1 cellular context compared by ENCODE assay signal in the genomic region with DNA sequence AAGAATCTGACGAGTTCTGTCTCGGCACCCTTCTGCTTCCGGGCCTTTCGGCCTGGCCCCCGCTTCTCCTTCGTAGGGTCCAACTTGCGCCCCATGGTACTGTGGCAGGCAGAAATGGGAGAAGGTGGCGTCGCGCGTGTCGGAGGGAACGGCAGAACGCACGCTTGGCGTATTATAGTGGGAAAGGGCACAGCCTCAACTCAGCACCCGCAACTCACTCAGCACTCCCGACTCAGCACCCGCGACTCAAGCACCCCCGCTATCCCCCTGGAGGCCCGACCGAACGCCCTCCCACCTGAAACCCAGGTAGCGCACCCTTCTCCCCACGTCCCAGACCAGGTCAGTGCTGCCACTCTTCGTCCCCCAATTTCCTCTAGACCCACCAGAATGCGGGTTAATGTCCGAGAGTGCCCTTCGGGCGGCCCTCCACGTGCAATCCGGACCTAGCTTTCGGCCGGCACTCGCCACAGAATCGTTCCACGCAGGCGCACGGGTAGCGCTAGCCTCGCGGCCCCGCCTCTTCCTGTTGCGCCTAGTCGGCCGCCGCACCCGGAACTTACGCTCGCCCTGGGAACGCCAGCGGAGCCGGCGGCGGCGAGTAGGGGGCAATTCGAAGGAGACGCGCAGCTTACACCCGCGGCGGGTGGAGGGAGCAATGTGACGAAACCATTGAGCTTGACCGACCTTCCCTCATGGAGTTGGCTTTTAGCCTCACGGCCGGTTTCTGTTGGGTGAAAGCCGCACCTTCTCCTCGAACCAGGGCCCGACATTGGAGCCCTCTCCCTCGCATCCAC.
TF ChIP-seq lines count a peak whose summit lies in the region.

A gene (minus strand): TSS at position 468 of the 794 bp plus-strand sequence. CDS start 373 bp downstream, at position 95.

TF ChIP-seq in GM12878, 131 proteins besides CTCF, POLR2A, EP300 and RAD21 (continued from another document and continues in another):
- TF ChIP-seq, protein P1, sequence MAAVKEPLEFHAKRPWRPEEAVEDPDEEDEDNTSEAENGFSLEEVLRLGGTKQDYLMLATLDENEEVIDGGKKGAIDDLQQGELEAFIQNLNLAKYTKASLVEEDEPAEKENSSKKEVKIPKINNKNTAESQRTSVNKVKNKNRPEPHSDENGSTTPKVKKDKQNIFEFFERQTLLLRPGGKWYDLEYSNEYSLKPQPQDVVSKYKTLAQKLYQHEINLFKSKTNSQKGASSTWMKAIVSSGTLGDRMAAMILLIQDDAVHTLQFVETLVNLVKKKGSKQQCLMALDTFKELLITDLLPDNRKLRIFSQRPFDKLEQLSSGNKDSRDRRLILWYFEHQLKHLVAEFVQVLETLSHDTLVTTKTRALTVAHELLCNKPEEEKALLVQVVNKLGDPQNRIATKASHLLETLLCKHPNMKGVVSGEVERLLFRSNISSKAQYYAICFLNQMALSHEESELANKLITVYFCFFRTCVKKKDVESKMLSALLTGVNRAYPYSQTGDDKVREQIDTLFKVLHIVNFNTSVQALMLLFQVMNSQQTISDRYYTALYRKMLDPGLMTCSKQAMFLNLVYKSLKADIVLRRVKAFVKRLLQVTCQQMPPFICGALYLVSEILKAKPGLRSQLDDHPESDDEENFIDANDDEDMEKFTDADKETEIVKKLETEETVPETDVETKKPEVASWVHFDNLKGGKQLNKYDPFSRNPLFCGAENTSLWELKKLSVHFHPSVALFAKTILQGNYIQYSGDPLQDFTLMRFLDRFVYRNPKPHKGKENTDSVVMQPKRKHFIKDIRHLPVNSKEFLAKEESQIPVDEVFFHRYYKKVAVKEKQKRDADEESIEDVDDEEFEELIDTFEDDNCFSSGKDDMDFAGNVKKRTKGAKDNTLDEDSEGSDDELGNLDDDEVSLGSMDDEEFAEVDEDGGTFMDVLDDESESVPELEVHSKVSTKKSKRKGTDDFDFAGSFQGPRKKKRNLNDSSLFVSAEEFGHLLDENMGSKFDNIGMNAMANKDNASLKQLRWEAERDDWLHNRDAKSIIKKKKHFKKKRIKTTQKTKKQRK (IDR thresholded peaks at IDR 0.05; ENCODE audit: low read depth, low read length): no peak
- no peak for TF ChIP-seq JUNB (IDR thresholded peaks at IDR 0.05)
- TF ChIP-seq, protein P2, sequence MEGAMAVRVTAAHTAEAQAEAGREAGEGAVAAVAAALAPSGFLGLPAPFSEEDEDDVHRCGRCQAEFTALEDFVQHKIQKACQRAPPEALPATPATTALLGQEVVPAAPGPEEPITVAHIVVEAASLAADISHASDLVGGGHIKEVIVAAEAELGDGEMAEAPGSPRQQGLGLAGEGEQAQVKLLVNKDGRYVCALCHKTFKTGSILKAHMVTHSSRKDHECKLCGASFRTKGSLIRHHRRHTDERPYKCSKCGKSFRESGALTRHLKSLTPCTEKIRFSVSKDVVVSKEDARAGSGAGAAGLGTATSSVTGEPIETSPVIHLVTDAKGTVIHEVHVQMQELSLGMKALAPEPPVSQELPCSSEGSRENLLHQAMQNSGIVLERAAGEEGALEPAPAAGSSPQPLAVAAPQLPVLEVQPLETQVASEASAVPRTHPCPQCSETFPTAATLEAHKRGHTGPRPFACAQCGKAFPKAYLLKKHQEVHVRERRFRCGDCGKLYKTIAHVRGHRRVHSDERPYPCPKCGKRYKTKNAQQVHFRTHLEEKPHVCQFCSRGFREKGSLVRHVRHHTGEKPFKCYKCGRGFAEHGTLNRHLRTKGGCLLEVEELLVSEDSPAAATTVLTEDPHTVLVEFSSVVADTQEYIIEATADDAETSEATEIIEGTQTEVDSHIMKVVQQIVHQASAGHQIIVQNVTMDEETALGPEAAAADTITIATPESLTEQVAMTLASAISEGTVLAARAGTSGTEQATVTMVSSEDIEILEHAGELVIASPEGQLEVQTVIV (IDR thresholded peaks at IDR 0.05; ENCODE audit: borderline replicate concordance, partially characterized antibody): peak; percentile 38
- TF ChIP-seq TBL1XR1 (IDR thresholded peaks at IDR 0.05; ENCODE audit: low read depth, low read length): no peak
- peak; percentile 78 to 89 for TF ChIP-seq BHLHE40 (IDR thresholded peaks at IDR 0.05; ENCODE audit: borderline replicate concordance in 1 of 2, low read depth in 2 of 2, low read length in 1 of 2)
- TF ChIP-seq RFX5 (IDR thresholded peaks at IDR 0.05; ENCODE audit: low read depth, low read length): no peak
- TF ChIP-seq SMAD1 (IDR thresholded peaks at IDR 0.05; ENCODE audit: low read depth, partially characterized antibody): no peak
- no peak for TF ChIP-seq SREBF2 (IDR thresholded peaks at IDR 0.05; ENCODE audit: low read length)
- peak; percentile 95 for TF ChIP-seq POLR2AphosphoS5 (IDR thresholded peaks at IDR 0.05; ENCODE audit: low read length)
- TF ChIP-seq, protein P3, sequence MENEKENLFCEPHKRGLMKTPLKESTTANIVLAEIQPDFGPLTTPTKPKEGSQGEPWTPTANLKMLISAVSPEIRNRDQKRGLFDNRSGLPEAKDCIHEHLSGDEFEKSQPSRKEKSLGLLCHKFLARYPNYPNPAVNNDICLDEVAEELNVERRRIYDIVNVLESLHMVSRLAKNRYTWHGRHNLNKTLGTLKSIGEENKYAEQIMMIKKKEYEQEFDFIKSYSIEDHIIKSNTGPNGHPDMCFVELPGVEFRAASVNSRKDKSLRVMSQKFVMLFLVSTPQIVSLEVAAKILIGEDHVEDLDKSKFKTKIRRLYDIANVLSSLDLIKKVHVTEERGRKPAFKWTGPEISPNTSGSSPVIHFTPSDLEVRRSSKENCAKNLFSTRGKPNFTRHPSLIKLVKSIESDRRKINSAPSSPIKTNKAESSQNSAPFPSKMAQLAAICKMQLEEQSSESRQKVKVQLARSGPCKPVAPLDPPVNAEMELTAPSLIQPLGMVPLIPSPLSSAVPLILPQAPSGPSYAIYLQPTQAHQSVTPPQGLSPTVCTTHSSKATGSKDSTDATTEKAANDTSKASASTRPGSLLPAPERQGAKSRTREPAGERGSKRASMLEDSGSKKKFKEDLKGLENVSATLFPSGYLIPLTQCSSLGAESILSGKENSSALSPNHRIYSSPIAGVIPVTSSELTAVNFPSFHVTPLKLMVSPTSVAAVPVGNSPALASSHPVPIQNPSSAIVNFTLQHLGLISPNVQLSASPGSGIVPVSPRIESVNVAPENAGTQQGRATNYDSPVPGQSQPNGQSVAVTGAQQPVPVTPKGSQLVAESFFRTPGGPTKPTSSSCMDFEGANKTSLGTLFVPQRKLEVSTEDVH (IDR thresholded peaks at IDR 0.05; ENCODE audit: low read depth, partially characterized antibody): no peak
- TF ChIP-seq RUNX3 (IDR thresholded peaks at IDR 0.05; ENCODE audit: low read length): peak; percentile 27; the same call in 1 of the 2 replicates
- peak; percentile 98 for TF ChIP-seq MYC (IDR thresholded peaks at IDR 0.05; ENCODE audit: insufficient read depth, insufficient read length, insufficient replicate concordance, low read length, severe bottlenecking)
- TF ChIP-seq, protein P4, sequence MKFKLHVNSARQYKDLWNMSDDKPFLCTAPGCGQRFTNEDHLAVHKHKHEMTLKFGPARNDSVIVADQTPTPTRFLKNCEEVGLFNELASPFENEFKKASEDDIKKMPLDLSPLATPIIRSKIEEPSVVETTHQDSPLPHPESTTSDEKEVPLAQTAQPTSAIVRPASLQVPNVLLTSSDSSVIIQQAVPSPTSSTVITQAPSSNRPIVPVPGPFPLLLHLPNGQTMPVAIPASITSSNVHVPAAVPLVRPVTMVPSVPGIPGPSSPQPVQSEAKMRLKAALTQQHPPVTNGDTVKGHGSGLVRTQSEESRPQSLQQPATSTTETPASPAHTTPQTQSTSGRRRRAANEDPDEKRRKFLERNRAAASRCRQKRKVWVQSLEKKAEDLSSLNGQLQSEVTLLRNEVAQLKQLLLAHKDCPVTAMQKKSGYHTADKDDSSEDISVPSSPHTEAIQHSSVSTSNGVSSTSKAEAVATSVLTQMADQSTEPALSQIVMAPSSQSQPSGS (IDR thresholded peaks at IDR 0.05; ENCODE audit: low read length): no peak
- TF ChIP-seq, protein P5, sequence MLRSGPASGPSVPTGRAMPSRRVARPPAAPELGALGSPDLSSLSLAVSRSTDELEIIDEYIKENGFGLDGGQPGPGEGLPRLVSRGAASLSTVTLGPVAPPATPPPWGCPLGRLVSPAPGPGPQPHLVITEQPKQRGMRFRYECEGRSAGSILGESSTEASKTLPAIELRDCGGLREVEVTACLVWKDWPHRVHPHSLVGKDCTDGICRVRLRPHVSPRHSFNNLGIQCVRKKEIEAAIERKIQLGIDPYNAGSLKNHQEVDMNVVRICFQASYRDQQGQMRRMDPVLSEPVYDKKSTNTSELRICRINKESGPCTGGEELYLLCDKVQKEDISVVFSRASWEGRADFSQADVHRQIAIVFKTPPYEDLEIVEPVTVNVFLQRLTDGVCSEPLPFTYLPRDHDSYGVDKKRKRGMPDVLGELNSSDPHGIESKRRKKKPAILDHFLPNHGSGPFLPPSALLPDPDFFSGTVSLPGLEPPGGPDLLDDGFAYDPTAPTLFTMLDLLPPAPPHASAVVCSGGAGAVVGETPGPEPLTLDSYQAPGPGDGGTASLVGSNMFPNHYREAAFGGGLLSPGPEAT (IDR thresholded peaks at IDR 0.05; ENCODE audit: low read depth): 0 out of 2 replicates have a peak, but pooled peaks have one; percentile 33
- TF ChIP-seq, protein P6, sequence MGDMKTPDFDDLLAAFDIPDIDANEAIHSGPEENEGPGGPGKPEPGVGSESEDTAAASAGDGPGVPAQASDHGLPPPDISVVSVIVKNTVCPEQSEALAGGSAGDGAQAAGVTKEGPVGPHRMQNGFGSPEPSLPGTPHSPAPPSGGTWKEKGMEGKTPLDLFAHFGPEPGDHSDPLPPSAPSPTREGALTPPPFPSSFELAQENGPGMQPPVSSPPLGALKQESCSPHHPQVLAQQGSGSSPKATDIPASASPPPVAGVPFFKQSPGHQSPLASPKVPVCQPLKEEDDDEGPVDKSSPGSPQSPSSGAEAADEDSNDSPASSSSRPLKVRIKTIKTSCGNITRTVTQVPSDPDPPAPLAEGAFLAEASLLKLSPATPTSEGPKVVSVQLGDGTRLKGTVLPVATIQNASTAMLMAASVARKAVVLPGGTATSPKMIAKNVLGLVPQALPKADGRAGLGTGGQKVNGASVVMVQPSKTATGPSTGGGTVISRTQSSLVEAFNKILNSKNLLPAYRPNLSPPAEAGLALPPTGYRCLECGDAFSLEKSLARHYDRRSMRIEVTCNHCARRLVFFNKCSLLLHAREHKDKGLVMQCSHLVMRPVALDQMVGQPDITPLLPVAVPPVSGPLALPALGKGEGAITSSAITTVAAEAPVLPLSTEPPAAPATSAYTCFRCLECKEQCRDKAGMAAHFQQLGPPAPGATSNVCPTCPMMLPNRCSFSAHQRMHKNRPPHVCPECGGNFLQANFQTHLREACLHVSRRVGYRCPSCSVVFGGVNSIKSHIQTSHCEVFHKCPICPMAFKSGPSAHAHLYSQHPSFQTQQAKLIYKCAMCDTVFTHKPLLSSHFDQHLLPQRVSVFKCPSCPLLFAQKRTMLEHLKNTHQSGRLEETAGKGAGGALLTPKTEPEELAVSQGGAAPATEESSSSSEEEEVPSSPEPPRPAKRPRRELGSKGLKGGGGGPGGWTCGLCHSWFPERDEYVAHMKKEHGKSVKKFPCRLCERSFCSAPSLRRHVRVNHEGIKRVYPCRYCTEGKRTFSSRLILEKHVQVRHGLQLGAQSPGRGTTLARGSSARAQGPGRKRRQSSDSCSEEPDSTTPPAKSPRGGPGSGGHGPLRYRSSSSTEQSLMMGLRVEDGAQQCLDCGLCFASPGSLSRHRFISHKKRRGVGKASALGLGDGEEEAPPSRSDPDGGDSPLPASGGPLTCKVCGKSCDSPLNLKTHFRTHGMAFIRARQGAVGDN (IDR thresholded peaks at IDR 0.05): no peak; the same call in none of the 2 replicates
- TF ChIP-seq, protein P7, sequence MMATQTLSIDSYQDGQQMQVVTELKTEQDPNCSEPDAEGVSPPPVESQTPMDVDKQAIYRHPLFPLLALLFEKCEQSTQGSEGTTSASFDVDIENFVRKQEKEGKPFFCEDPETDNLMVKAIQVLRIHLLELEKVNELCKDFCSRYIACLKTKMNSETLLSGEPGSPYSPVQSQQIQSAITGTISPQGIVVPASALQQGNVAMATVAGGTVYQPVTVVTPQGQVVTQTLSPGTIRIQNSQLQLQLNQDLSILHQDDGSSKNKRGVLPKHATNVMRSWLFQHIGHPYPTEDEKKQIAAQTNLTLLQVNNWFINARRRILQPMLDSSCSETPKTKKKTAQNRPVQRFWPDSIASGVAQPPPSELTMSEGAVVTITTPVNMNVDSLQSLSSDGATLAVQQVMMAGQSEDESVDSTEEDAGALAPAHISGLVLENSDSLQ (IDR thresholded peaks at IDR 0.05): no peak
- no peak; the same call in 1 of the 2 replicates for TF ChIP-seq TAF1 (IDR thresholded peaks at IDR 0.05; ENCODE audit: borderline replicate concordance, low read depth, low read length)
- TF ChIP-seq, protein P8, sequence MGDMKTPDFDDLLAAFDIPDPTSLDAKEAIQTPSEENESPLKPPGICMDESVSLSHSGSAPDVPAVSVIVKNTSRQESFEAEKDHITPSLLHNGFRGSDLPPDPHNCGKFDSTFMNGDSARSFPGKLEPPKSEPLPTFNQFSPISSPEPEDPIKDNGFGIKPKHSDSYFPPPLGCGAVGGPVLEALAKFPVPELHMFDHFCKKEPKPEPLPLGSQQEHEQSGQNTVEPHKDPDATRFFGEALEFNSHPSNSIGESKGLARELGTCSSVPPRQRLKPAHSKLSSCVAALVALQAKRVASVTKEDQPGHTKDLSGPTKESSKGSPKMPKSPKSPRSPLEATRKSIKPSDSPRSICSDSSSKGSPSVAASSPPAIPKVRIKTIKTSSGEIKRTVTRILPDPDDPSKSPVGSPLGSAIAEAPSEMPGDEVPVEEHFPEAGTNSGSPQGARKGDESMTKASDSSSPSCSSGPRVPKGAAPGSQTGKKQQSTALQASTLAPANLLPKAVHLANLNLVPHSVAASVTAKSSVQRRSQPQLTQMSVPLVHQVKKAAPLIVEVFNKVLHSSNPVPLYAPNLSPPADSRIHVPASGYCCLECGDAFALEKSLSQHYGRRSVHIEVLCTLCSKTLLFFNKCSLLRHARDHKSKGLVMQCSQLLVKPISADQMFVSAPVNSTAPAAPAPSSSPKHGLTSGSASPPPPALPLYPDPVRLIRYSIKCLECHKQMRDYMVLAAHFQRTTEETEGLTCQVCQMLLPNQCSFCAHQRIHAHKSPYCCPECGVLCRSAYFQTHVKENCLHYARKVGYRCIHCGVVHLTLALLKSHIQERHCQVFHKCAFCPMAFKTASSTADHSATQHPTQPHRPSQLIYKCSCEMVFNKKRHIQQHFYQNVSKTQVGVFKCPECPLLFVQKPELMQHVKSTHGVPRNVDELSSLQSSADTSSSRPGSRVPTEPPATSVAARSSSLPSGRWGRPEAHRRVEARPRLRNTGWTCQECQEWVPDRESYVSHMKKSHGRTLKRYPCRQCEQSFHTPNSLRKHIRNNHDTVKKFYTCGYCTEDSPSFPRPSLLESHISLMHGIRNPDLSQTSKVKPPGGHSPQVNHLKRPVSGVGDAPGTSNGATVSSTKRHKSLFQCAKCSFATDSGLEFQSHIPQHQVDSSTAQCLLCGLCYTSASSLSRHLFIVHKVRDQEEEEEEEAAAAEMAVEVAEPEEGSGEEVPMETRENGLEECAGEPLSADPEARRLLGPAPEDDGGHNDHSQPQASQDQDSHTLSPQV (IDR thresholded peaks at IDR 0.05): no peak
- TF ChIP-seq SUZ12 (IDR thresholded peaks at IDR 0.05; ENCODE audit: unreplicated experiment): no peak
- TF ChIP-seq ATF7 (IDR thresholded peaks at IDR 0.05; ENCODE audit: low read depth): no peak
- 0 out of 2 replicates have a peak, but pooled peaks have one; percentile 31 for TF ChIP-seq TCF3 (IDR thresholded peaks at IDR 0.05; ENCODE audit: borderline replicate concordance, insufficient read depth, low read depth, low read length)
- TF ChIP-seq NRF1 (conservative IDR thresholded peaks at IDR 0.05; ENCODE audit: low read depth, low read length): peak; percentile 65
- no peak for TF ChIP-seq HDAC2 (IDR thresholded peaks at IDR 0.05)
- TF ChIP-seq BACH1 (IDR thresholded peaks at IDR 0.05; ENCODE audit: borderline replicate concordance): peak; percentile 30
- peak; percentile 27 for TF ChIP-seq MEF2B (IDR thresholded peaks at IDR 0.05; ENCODE audit: partially characterized antibody, poor library complexity, severe bottlenecking)
- TF ChIP-seq HDGF (IDR thresholded peaks at IDR 0.05): 0 out of 2 replicates have a peak, but pooled peaks have one; percentile 52
- no peak for TF ChIP-seq RBBP5 (conservative IDR thresholded peaks at IDR 0.05)
